ENCODE assay signal across 1 cellular context in the genomic region with DNA sequence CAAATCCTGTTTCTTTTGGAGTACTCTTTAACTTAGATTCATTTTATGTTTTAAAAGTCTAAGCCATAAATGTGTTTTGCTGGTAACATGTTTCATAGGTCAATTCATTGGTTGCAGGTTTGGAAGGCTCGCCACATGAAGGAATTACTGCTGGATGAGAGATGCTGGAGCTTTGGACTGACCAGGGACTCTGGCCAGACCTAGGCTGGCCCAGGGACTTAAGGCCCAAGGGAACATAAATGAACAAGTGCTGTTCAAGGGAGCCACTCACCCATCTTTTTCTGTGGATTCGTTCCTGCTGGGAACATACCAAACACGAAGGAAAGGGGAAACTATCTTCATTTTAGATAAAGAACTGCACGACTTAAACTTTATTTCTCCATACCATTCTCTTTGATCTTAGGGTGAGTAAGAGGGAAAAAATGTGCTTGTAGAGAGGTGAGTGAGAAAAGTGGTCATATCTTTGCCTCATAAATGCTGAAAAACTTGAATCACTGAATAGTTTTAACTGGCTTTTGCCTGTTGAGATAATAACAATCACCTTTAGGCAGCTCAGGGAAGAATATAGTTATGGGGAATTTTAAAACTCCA.
TF ChIP-seq lines count a peak whose summit lies in the region.

No MANE protein-coding gene starts in this region.

TF ChIP-seq in HepG2, 621 proteins besides CTCF, POLR2A, EP300 and RAD21:
- TF ChIP-seq, protein P1, sequence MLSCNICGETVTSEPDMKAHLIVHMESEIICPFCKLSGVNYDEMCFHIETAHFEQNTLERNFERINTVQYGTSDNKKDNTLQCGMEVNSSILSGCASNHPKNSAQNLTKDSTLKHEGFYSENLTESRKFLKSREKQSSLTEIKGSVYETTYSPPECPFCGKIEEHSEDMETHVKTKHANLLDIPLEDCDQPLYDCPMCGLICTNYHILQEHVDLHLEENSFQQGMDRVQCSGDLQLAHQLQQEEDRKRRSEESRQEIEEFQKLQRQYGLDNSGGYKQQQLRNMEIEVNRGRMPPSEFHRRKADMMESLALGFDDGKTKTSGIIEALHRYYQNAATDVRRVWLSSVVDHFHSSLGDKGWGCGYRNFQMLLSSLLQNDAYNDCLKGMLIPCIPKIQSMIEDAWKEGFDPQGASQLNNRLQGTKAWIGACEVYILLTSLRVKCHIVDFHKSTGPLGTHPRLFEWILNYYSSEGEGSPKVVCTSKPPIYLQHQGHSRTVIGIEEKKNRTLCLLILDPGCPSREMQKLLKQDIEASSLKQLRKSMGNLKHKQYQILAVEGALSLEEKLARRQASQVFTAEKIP (CRISPR knock-in tag; IDR thresholded peaks at IDR 0.05; ENCODE audit: borderline replicate concordance) = no peak
- TF ChIP-seq NR2C2 (CRISPR knock-in tag; IDR thresholded peaks at IDR 0.05; ENCODE audit: borderline replicate concordance) (no peak), MXD3 (CRISPR knock-in tag; IDR thresholded peaks at IDR 0.05) (no peak), HCFC1 (IDR thresholded peaks at IDR 0.05; ENCODE audit: low read depth, low read length) (no peak), ZNF547 (CRISPR knock-in tag; IDR thresholded peaks at IDR 0.05) (no peak), KMT2B (CRISPR knock-in tag; IDR thresholded peaks at IDR 0.05) (no peak), ZNF839 (CRISPR knock-in tag; IDR thresholded peaks at IDR 0.05; ENCODE audit: borderline replicate concordance) (no peak), ZBTB7A (CRISPR knock-in tag; IDR thresholded peaks at IDR 0.05) (no peak), ATF2 (CRISPR knock-in tag; IDR thresholded peaks at IDR 0.05) (no peak), HOXA7 (CRISPR knock-in tag; IDR thresholded peaks at IDR 0.05) (no peak), RORA (CRISPR knock-in tag; IDR thresholded peaks at IDR 0.05) (no peak), FOXP4 (CRISPR knock-in tag; IDR thresholded peaks at IDR 0.05) (no peak), U2AF1 (optimal IDR thresholded peaks at IDR 0.05; ENCODE audit: low read depth, low read length) (no peak)
- TF ChIP-seq, protein P2, sequence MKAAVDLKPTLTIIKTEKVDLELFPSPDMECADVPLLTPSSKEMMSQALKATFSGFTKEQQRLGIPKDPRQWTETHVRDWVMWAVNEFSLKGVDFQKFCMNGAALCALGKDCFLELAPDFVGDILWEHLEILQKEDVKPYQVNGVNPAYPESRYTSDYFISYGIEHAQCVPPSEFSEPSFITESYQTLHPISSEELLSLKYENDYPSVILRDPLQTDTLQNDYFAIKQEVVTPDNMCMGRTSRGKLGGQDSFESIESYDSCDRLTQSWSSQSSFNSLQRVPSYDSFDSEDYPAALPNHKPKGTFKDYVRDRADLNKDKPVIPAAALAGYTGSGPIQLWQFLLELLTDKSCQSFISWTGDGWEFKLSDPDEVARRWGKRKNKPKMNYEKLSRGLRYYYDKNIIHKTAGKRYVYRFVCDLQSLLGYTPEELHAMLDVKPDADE (CRISPR knock-in tag; IDR thresholded peaks at IDR 0.05) = no peak
- TF ChIP-seq, protein P3, sequence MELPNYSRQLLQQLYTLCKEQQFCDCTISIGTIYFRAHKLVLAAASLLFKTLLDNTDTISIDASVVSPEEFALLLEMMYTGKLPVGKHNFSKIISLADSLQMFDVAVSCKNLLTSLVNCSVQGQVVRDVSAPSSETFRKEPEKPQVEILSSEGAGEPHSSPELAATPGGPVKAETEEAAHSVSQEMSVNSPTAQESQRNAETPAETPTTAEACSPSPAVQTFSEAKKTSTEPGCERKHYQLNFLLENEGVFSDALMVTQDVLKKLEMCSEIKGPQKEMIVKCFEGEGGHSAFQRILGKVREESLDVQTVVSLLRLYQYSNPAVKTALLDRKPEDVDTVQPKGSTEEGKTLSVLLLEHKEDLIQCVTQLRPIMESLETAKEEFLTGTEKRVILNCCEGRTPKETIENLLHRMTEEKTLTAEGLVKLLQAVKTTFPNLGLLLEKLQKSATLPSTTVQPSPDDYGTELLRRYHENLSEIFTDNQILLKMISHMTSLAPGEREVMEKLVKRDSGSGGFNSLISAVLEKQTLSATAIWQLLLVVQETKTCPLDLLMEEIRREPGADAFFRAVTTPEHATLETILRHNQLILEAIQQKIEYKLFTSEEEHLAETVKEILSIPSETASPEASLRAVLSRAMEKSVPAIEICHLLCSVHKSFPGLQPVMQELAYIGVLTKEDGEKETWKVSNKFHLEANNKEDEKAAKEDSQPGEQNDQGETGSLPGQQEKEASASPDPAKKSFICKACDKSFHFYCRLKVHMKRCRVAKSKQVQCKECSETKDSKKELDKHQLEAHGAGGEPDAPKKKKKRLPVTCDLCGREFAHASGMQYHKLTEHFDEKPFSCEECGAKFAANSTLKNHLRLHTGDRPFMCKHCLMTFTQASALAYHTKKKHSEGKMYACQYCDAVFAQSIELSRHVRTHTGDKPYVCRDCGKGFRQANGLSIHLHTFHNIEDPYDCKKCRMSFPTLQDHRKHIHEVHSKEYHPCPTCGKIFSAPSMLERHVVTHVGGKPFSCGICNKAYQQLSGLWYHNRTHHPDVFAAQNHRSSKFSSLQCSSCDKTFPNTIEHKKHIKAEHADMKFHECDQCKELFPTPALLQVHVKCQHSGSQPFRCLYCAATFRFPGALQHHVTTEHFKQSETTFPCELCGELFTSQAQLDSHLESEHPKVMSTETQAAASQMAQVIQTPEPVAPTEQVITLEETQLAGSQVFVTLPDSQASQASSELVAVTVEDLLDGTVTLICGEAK (IDR thresholded peaks at IDR 0.05) = no peak
- TF ChIP-seq, protein P3 (CRISPR knock-in tag; IDR thresholded peaks at IDR 0.05) = no peak
- TF ChIP-seq, protein P4, sequence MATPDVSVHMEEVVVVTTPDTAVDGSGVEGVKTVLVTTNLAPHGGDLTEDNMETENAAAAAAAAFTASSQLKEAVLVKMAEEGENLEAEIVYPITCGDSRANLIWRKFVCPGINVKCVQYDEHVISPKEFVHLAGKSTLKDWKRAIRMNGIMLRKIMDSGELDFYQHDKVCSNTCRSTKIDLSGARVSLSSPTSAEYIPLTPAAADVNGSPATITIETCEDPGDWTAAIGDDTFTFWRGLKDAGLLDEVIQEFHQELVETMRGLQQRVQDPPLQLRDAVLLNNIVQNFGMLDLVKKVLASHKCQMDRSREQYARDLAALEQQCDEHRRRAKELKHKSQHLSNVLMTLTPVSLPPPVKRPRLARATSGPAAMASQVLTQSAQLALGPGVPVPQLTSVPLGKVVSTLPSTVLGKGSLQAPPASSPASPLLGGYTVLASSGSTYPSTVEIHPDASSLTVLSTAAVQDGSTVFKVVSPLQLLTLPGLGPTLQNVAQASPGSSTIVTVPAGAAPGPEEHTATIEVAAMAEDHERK (CRISPR knock-in tag; IDR thresholded peaks at IDR 0.05; ENCODE audit: low read depth) = no peak
